In genomic region chr5:172902497-172903472, GRCh38 we compare ENCODE assay signal across 8 cellular contexts. TPM values are rescaled to one million over a fixed set of nuclear protein-coding genes. Genes with fewer than 3 reads are reported as not detected.
DNase-seq lines count a peak whose midpoint lies in the region; ATAC-seq and TF ChIP-seq lines count a peak whose summit lies in the region.

No MANE protein-coding gene starts in this region.

- TF ChIP-seq CTCF in astrocyte of the cerebellum (IDR thresholded peaks at IDR 0.05; ENCODE audit: low read depth, low read length, missing control alignments) = peak; percentile 65

- no peak for ATAC-seq in activated naive CD4-positive, alpha-beta T cell treated with anti-CD3 and anti-CD28 coated beads, Interleukin-2, amount 50 U/mL, for 72 hours
- ATAC-seq in GM18867 (IDR thresholded peaks at IDR 0.05; ENCODE audit: unreplicated experiment) = no peak
- ATAC-seq in HG03175 (IDR thresholded peaks at IDR 0.05; ENCODE audit: unreplicated experiment) = no peak

- in situ Hi-C loops in astrocyte of the cerebellum (cut with HindIII; ENCODE audit: low sequenced_read_pairs) = no loop called here

- peaks cover 0 to 9% (median 4%) of the 10 kb centered on the region in 3 donors for H3K36me3 ChIP-seq in skeletal muscle tissue (ENCODE audit: control insufficient read depth in 3 of 3, insufficient read depth in 3 of 3, low read length in 3 of 3)

- H3K27me3 ChIP-seq in skeletal muscle tissue (ENCODE audit: control insufficient read depth in 3 of 3, insufficient read depth in 3 of 3, low read length in 3 of 3) = no peaks in the 10 kb centered on the region

- no peak for DNase-seq in activated naive CD4-positive, alpha-beta T cell treated with anti-CD3 and anti-CD28 coated beads, Interleukin-2, amount 50 U/mL, for 72 hours (ENCODE audit: low spot score in 2 of 2)
- no peak for DNase-seq in activated naive CD4-positive, alpha-beta T cell (lab: John Stamatoyannopoulos, UW)
- DNase-seq in astrocyte of the cerebellum (ENCODE audit: low read depth) = peak; percentile 89
- peak; percentile 73 for DNase-seq in iPS-NIHi11 (ENCODE audit: low spot score)
- no peak for DNase-seq in NCI-H2196 (lab: John Stamatoyannopoulos, UW; ENCODE audit: unreplicated experiment)

- H3K36me3 Mint-ChIP-seq in activated naive CD4-positive, alpha-beta T cell treated with anti-CD3 and anti-CD28 coated beads, Interleukin-2, amount 50 U/mL, for 72 hours = no peaks in the 10 kb centered on the region

- H3K4me3 ChIP-seq in astrocyte of the cerebellum (ENCODE audit: low read depth, low read length) (no peak overlapping the region), skeletal muscle tissue (ENCODE audit: low read length in 3 of 3) (peak overlapping the region in 1 of 3 donors; percentile 22)

- H3K9ac ChIP-seq in skeletal muscle tissue (ENCODE audit: low read depth in 1 of 3, low read length in 3 of 3) = peak overlapping the region; percentile 61 to 84 (median 72)

- H3K9me3 Mint-ChIP-seq in activated naive CD4-positive, alpha-beta T cell treated with anti-CD3 and anti-CD28 coated beads, Interleukin-2, amount 50 U/mL, for 72 hours = no peaks in the 10 kb centered on the region

- peak overlapping the region; percentile 58 to 90 for H3K27ac Mint-ChIP-seq in activated naive CD4-positive, alpha-beta T cell treated with anti-CD3 and anti-CD28 coated beads, Interleukin-2, amount 50 U/mL, for 72 hours

- H3K4me1 ChIP-seq in skeletal muscle tissue (ENCODE audit: control insufficient read depth in 3 of 3, insufficient read depth in 3 of 3, low read length in 3 of 3) = peaks cover 47 to 78% (median 75%) of the 10 kb centered on the region in 3 donors

- peak overlapping the region; percentile 97 for H3K27ac ChIP-seq in skeletal muscle tissue (ENCODE audit: low read depth, low read length)

- no peaks in the 10 kb centered on the region for H3K9me3 ChIP-seq in skeletal muscle tissue (ENCODE audit: control insufficient read depth in 3 of 3, low read length in 3 of 3)

RNA-seq across cellular contexts. Expression of gene RPL26L1, which starts 56.4 kb away (rescaled TPM):
- total RNA-seq in activated naive CD4-positive, alpha-beta T cell treated with anti-CD3 and anti-CD28 coated beads, Interleukin-2, amount 50 U/mL, for 72 hours = 10 to 100 TPM; 53.5 to 61.6 TPM
- total RNA-seq in skeletal muscle tissue = 11.5 TPM

Comparison
In these comparisons a context has a peak if more than half of its experiments do, and no peak if none do; other contexts are left out.
1. DNase-seq: peak in astrocyte of the cerebellum (single experiment) and iPS-NIHi11 (single experiment); none in activated naive CD4-positive, alpha-beta T cell treated with anti-CD3 and anti-CD28 coated beads, Interleukin-2, amount 50 U/mL, for 72 hours (0 of 2), activated naive CD4-positive, alpha-beta T cell (0 of 4) and NCI-H2196 (single experiment).